In the genomic region with DNA sequence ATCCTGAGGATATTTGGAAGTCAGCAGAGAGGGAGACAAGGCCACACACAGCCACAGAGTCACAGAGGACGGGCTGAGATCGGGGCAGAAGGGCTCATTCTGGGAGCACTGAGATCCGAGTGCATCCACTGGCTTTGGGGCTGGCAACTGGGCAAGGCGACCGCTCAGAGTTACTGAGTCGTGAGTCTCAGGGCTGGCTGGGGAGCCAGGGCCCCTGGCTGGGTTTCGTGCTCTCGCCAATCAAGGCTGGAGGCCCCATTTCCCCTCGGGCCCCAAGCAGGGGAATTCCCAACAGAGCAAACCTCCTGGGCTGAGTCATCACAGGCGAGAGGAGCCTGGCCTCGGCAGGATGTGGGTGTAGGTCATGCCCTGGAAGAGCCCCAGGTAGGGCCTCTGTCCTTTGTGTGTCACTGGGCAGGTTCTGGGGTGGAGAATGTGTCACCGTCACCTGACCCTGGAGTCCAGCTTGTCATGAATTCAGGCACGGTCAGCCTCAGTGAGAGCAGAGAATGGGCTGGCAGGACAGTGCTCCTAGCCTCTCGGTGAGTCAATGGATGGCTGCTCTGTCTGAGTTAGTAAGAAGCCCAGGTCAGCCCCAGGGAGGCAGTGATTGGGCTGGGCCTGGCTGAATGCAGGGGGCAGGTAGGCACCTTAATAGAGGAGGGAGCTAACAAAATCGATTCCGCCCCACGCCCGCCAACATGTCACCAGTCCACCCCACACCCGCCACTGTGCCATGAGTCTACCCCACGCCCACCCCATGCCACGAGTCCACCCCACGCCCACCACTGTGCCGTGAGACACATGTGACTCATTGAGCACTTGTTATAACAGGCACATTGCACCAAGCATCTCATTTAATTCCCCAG, we compare ENCODE assay signal across 9 cellular contexts. TPM values are rescaled to one million over a fixed set of nuclear protein-coding genes. Genes with fewer than 3 reads are reported as not detected.
DNase-seq lines count a peak whose midpoint lies in the region; ATAC-seq, FAIRE-seq and TF ChIP-seq lines count a peak whose summit lies in the region.
"Had no signal": no experiment of that assay in that cellular context is flagged by ENCODE, and none has a peak within 500 bp of the region (broad histone marks: within the 10 kb centered on the region; RNA-seq: fewer than 3 reads in every experiment).

No MANE protein-coding gene starts in this region.

- POLR2A ChIA-PET in PC-9 (lab: Charles Lee; ENCODE audit: unreplicated experiment), result no interaction called here

- no peaks in the 10 kb centered on the region for H4K20me1 ChIP-seq in PC-9 (ENCODE audit: insufficient read depth)

- H3K79me2 ChIP-seq in PC-9 (ENCODE audit: low read depth), result no peaks in the 10 kb centered on the region

- peaks cover 27% of the 10 kb centered on the region for H3F3A ChIP-seq in PC-9 (ENCODE audit: insufficient read depth, low read depth)

- H3K36me3 ChIP-seq in PC-9 (ENCODE audit: low read depth), result no peaks in the 10 kb centered on the region
- H3K36me3 ChIP-seq in small intestine (ENCODE audit: control insufficient read depth in 2 of 2, insufficient read depth in 2 of 2, low read length in 2 of 2), result no peaks in the 10 kb centered on the region

- CTCF ChIA-PET in PC-9 (lab: Charles Lee), result no interaction called here

- DNase-seq in DMS 273 (lab: John Stamatoyannopoulos, UW; ENCODE audit: unreplicated experiment), result peak; percentile 26
- no peak for DNase-seq in DMS 273 treated with DMSO at 0.1 percent for 48 hours (lab: John Stamatoyannopoulos, UW)
- peak; percentile 80 to 97 for DNase-seq in PC-9
- peak; percentile 82 to 92 for DNase-seq in activated T-helper 1 cell treated with anti-CD3 and anti-CD28 coated beads, Interleukin-2, amount 50 U/mL, for 16 hours (ENCODE audit: low read depth in 1 of 2, low spot score in 1 of 2)
- DNase-seq in germinal center (ENCODE audit: low spot score), result peak; percentile 89
- DNase-seq in small intestine, result peak; percentile 56
- no peak for DNase-seq in NCI-H1930 (lab: John Stamatoyannopoulos, UW)

- no peak for FAIRE-seq in small intestine (lab: Jason Lieb, UNC)

- H3K27ac ChIP-seq in PC-9 (peak overlapping the region; percentile 73), small intestine (ENCODE audit: low read depth in 1 of 2, low read length in 1 of 2) (peak overlapping the region; percentile 63 to 89)
- H3K27ac ChIP-seq: 22Rv1 had no signal

- no TSS peak for BruUV-seq in PC-9 (replicated peaks; lab: Mats Ljungman, UMichigan)

- no peak for TF ChIP-seq CTCF in PC-9 (conservative IDR thresholded peaks at IDR 0.05)

- H3K9me2 ChIP-seq in PC-9 (ENCODE audit: insufficient read depth), result no peaks in the 10 kb centered on the region

- no peak overlapping the region for H2AFZ ChIP-seq in PC-9

- WGBS in small intestine, 3 donors, result 29 to 45% (median 39%) methylated on average over 20 to 23 of the region's 23 CpGs

- peak; percentile 64 for ATAC-seq in HG03039 (IDR thresholded peaks at IDR 0.05; ENCODE audit: unreplicated experiment)

- intact Hi-C loops in PC-9 (cut with micrococcal nuclease; ENCODE audit: unreplicated experiment), result no loop called here

- H3K9me3 ChIP-seq in PC-9 (ENCODE audit: insufficient read depth, low read depth) (no peaks in the 10 kb centered on the region), small intestine (ENCODE audit: control insufficient read depth, low read depth) (no peaks in the 10 kb centered on the region)

- H3K4me2 ChIP-seq in PC-9, result peak overlapping the region; percentile 65

- H3K4me1 ChIP-seq in PC-9 (replicated peaks; ENCODE audit: insufficient read depth), result peaks cover 45% of the 10 kb centered on the region
- H3K4me1 ChIP-seq in small intestine (ENCODE audit: control insufficient read depth in 2 of 2, insufficient read depth in 1 of 2, low read depth in 1 of 2, low read length in 1 of 2), result peaks cover 0 to 6% of the 10 kb centered on the region in 2 donors

- H3K4me3 ChIP-seq in PC-9 (no peak overlapping the region), small intestine (ENCODE audit: low read depth in 1 of 2, low read length in 2 of 2) (no peak overlapping the region)

- H3K27me3 ChIP-seq in PC-9 (ENCODE audit: insufficient read depth, low read depth) (no peaks in the 10 kb centered on the region), small intestine (ENCODE audit: control insufficient read depth in 2 of 2, insufficient read depth in 2 of 2, low read length in 2 of 2) (no peaks in the 10 kb centered on the region)

RNA-seq across cellular contexts. Expression of a gene that starts 16.9 kb away (rescaled TPM):
- total RNA-seq in PC-9 (2021), result not detected in 2 replicates
- 1 to 10 TPM; 1.3 to 5.6 (median 4.6) TPM for polyA plus RNA-seq in small intestine

RNA-seq across cellular contexts. Expression of a gene that starts 32.3 kb away (rescaled TPM):
- total RNA-seq in PC-9 (2021), result not detected in 2 replicates
- polyA plus RNA-seq in small intestine, result not detected

RNA-seq across cellular contexts. Expression of a gene that starts 37.6 kb away (rescaled TPM):
- total RNA-seq in PC-9 (2021), result not detected in 2 replicates
- not detected for polyA plus RNA-seq in small intestine

Comparison
In these comparisons a context has a peak if more than half of its experiments do, and no peak if none do; other contexts are left out.
1. DNase-seq: peak in DMS 273 (single experiment), PC-9 (2 of 2), activated T-helper 1 cell treated with anti-CD3 and anti-CD28 coated beads, Interleukin-2, amount 50 U/mL, for 16 hours (2 of 2), germinal center (single experiment) and small intestine (single experiment); none in DMS 273 treated with DMSO at 0.1 percent for 48 hours (single experiment) and NCI-H1930 (0 of 2).